ENCODE assay signal across 8 cellular contexts in genomic region chrX:139831689-139832456, GRCh38.
A peak's percentile ranks its signal among the peaks of the same experiment; 100 is the strongest.
DNase-seq lines count a peak whose midpoint lies in the region; ATAC-seq and TF ChIP-seq lines count a peak whose summit lies in the region.

No MANE protein-coding gene starts in this region.

- H3K14ac ChIP-seq in H9 (ENCODE audit: insufficient read depth, low read length): no peak overlapping the region

- H2BK120ac ChIP-seq in H9 (ENCODE audit: low read depth, low read length, poor library complexity, severe bottlenecking): no peak overlapping the region

- intact Hi-C loops in colonic mucosa (cut with DNase I) (loop anchor here (10.0 kb wide), 1 partner anchor 103 kb away; the partner anchor contains the start of gene ATP11C), sciatic nerve (cut with DNase I) (no loop called here), thyroid gland (cut with DNase I) (no loop called here)

- H3K27me3 ChIP-seq in H9 (ENCODE audit: insufficient read depth, low read length) (no peaks in the 10 kb centered on the region), colonic mucosa (no peaks in the 10 kb centered on the region), thyroid gland (no peaks in the 10 kb centered on the region)

- no peak overlapping the region for H3K18ac ChIP-seq in H9 (ENCODE audit: insufficient read length, low read depth, low read length)

- H2AFZ ChIP-seq in H9 (ENCODE audit: low read length): no peak overlapping the region

- no peaks in the 10 kb centered on the region for H3K27me3 Mint-ChIP-seq in H9 (ENCODE audit: low read depth)

- H3K4ac ChIP-seq in H9 (ENCODE audit: low read depth, low read length): no peak overlapping the region

- no peak overlapping the region for H2BK20ac ChIP-seq in H9 (ENCODE audit: low read depth, low read length, poor library complexity, severe bottlenecking)

- H3K9me3 ChIP-seq in H9 (ENCODE audit: control insufficient read depth, low read depth, low read length): no peaks in the 10 kb centered on the region
- H3K9me3 ChIP-seq in colonic mucosa: no peaks in the 10 kb centered on the region
- no peaks in the 10 kb centered on the region for H3K9me3 ChIP-seq in thyroid gland

- peaks cover 0 to 2% (median 0%) of the 10 kb centered on the region in 3 experiments; a peak in 2 of 7 replicates for H3K36me3 Mint-ChIP-seq in H9 (ENCODE audit: insufficient read depth in 1 of 3, low read depth in 3 of 3)

- peaks cover 0 to 44% of the 10 kb centered on the region in 2 experiments; a peak in 2 of 5 replicates for H3K9me3 Mint-ChIP-seq in H9

- H3K23ac ChIP-seq in H9 (ENCODE audit: insufficient read length, low read depth, low read length): no peak overlapping the region

- no peak for TF ChIP-seq POLR2A in thyroid gland (IDR thresholded peaks at IDR 0.05)

- no peak overlapping the region for H2BK12ac ChIP-seq in H9 (ENCODE audit: insufficient read length, low read depth, low read length)

- peak overlapping the region; percentile 20 for H3K27ac ChIP-seq in H9 (ENCODE audit: insufficient read length, low read depth, low read length)
- H3K27ac ChIP-seq in colonic mucosa: no peak overlapping the region
- no peak overlapping the region for H3K27ac ChIP-seq in thyroid gland

- ATAC-seq in GM18502 (IDR thresholded peaks at IDR 0.05; ENCODE audit: poor library complexity, unreplicated experiment) (peak; percentile 85), sciatic nerve (peak; percentile 71)

- H3K4me1 ChIP-seq in H9 (ENCODE audit: insufficient read depth, low read length) (peaks cover 2% of the 10 kb centered on the region; the same call in 1 of the 2 replicates), colonic mucosa (no peaks in the 10 kb centered on the region), thyroid gland (peaks cover 3 to 11% of the 10 kb centered on the region in 2 donors)

- no peaks in the 10 kb centered on the region for H3K79me1 ChIP-seq in H9 (ENCODE audit: insufficient read depth, low read depth, low read length, poor library complexity, severe bottlenecking)

- H3K36me3 ChIP-seq in colonic mucosa: no peaks in the 10 kb centered on the region
- no peaks in the 10 kb centered on the region for H3K36me3 ChIP-seq in thyroid gland

- no peak overlapping the region for H3K4me2 ChIP-seq in H9 (ENCODE audit: insufficient read depth, insufficient read length, low read length)

- no peak overlapping the region for H3K56ac ChIP-seq in H9 (ENCODE audit: insufficient read length, low read depth, low read length)

- DNase-seq in H9: no peak
- peak; percentile 88 for DNase-seq in M059J (ENCODE audit: low read depth)
- DNase-seq in colonic mucosa: peak; percentile 38
- DNase-seq in sciatic nerve (ENCODE audit: low spot score): no peak
- DNase-seq in NCI-H1092 treated with DMSO at 0.1 percent for 48 hours (lab: John Stamatoyannopoulos, UW): no peak
- no peak for DNase-seq in cortex of kidney (lab: John Stamatoyannopoulos, UW)
- DNase-seq in thyroid gland: no peak

- H3K4me1 Mint-ChIP-seq in H9: peaks cover 40 to 67% of the 10 kb centered on the region in 2 experiments

- H3K4me3 Mint-ChIP-seq in H9: peak overlapping the region in 1 of 2 experiments; percentile 7; a peak in 2 of 5 replicates

- H4K20me1 ChIP-seq in H9 (ENCODE audit: control insufficient read depth, insufficient read depth, insufficient read length): no peaks in the 10 kb centered on the region

- H2BK5ac ChIP-seq in H9 (ENCODE audit: insufficient read length, low read length): no peak overlapping the region

- H3K27ac Mint-ChIP-seq in H9: peak overlapping the region; percentile 26 to 92 (median 87); a peak in 6 of 7 replicates

- no peak overlapping the region for H3K4me3 ChIP-seq in colonic mucosa
- H3K4me3 ChIP-seq in thyroid gland (replicated peaks in 1 of 3): no peak overlapping the region

- H2AK5ac ChIP-seq in H9 (ENCODE audit: insufficient read length, low read length): no peak overlapping the region

- H3T11ph ChIP-seq in H9 (ENCODE audit: low read length): no peak overlapping the region

- no peak overlapping the region for H4K5ac ChIP-seq in H9 (ENCODE audit: insufficient read length, low read depth, low read length)

- no CpG with 5 or more reads among the region's 3 CpGs for WGBS in H9 (ENCODE audit: extremely low coverage, insufficient read length, low lambda C conversion rate)
- whole genome bisulfite sequencing in thyroid gland, 2 donors: 72 to 79% methylated on average over 3 of the region's 3 CpGs

- H4K91ac ChIP-seq in H9 (ENCODE audit: insufficient read length, low read depth, low read length): no peak overlapping the region

- H2BK15ac ChIP-seq in H9 (ENCODE audit: low read depth, low read length): no peak overlapping the region

- H3K23me2 ChIP-seq in H9 (ENCODE audit: insufficient read length, low read depth, low read length, poor library complexity, severe bottlenecking): no peaks in the 10 kb centered on the region

- TF ChIP-seq CTCF in H9 (conservative IDR thresholded peaks at IDR 0.05) (no peak), colonic mucosa (IDR thresholded peaks at IDR 0.05) (no peak), thyroid gland (IDR thresholded peaks at IDR 0.05) (no peak)

- H3K79me2 ChIP-seq in H9 (ENCODE audit: insufficient read depth, low read length): no peaks in the 10 kb centered on the region

- H3K9ac ChIP-seq in H9 (ENCODE audit: extremely low read depth, insufficient read length, low read length) (no peak overlapping the region), colonic mucosa (ENCODE audit: low read depth in 2 of 2, low read length in 2 of 2) (no peak overlapping the region)

- H4K8ac ChIP-seq in H9 (replicated peaks; ENCODE audit: insufficient read length, low read depth, low read length): no peak overlapping the region

Comparison
In these comparisons a context has a peak if more than half of its experiments do, and no peak if none do; other contexts are left out.
1. DNase-seq: peak in M059J (single experiment) and colonic mucosa (single experiment); none in H9 (single experiment), sciatic nerve (single experiment), NCI-H1092 treated with DMSO at 0.1 percent for 48 hours (single experiment), cortex of kidney (single experiment) and thyroid gland (0 of 2).